ENCODE assay signal across 9 cellular contexts in the genomic region with DNA sequence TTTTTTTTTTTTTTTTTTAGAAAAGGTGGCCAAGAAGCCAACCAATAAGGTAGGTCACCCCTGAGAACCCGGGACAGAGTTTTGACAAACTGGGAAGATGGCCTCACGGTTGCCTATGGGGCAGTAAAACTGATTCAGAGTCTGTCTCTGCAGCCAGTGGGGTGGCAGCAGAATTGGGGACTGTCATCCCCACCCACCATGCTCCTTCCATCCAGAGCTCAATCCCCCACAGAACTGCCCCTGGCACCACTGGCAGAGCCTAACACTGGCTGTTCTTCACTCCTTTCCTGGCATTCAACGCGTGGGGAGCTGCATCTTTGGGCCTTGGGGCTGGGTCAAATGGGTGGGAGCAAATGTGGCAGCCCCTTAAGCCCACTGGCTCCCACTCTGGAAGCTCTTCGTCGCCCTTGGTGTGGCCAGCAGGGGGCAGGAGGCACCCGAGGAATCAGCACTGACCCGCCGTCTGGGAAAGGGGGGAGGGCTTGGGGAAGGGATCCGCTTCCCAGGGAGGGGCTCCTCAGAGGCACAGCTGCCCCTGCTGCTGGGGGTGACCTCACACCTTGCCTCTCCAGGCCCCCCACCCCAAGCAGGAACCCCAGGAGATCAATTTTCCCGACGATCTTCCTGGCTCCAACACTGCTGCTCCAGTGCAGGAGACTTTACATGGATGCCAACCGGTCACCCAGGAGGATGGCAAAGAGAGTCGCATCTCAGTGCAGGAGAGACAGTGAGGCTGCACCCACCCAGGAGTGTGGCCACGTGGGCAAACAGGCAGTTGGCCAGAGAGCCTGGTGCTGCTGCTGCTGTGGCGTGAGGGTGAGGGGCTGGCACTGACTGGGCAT. TPM values are rescaled to one million over a fixed set of nuclear protein-coding genes. Genes with fewer than 3 reads are reported as not detected.
DNase-seq lines count a peak whose midpoint lies in the region; ATAC-seq and TF ChIP-seq lines count a peak whose summit lies in the region.
"Had no signal": no experiment of that assay in that cellular context is flagged by ENCODE, and none has a peak within 500 bp of the region (broad histone marks: within the 10 kb centered on the region; RNA-seq: fewer than 3 reads in every experiment).

No MANE protein-coding gene starts in this region.

- TF ChIP-seq CTCF in GM20000 (IDR thresholded peaks at IDR 0.05; ENCODE audit: extremely low read depth, missing control alignments) (peak; percentile 38), SU-DHL-6 (IDR thresholded peaks at IDR 0.05; ENCODE audit: insufficient read depth, low read length, poor library complexity, severe bottlenecking) (peak; percentile 50), upper lobe of right lung (IDR thresholded peaks at IDR 0.05) (peak; percentile 53)

- peak; percentile 27 for DNase-seq in AG08395 (ENCODE audit: low spot score)
- no peak for DNase-seq in GM20000 (ENCODE audit: low spot score)
- peak; percentile 38 to 74 (median 71) for DNase-seq in right cardiac atrium
- no peak for DNase-seq in upper lobe of right lung
- no peak for DNase-seq in kidney tubule cell (ENCODE audit: low spot score)
- no peak for DNase-seq in germinal center (ENCODE audit: low spot score)

- H3K27me3 ChIP-seq in SU-DHL-6 (ENCODE audit: low read length) = no peaks in the 10 kb centered on the region
- H3K27me3 ChIP-seq in right cardiac atrium (ENCODE audit: control insufficient read depth, insufficient read depth) = no peaks in the 10 kb centered on the region
- peaks cover 12% of the 10 kb centered on the region for H3K27me3 ChIP-seq in upper lobe of right lung

- no peak overlapping the region for H3K27ac ChIP-seq in SU-DHL-6 (ENCODE audit: low read depth, low read length)
- H3K27ac ChIP-seq in right cardiac atrium (ENCODE audit: low read length) = no peak overlapping the region
- H3K27ac ChIP-seq in upper lobe of right lung = no peak overlapping the region

- H3K36me3 ChIP-seq in SU-DHL-6 (ENCODE audit: low read length) = no peaks in the 10 kb centered on the region
- H3K36me3 ChIP-seq in upper lobe of right lung = peaks cover 24% of the 10 kb centered on the region
- H3K36me3 ChIP-seq: HAP-1 had no signal

- no peak overlapping the region for H3K4me2 ChIP-seq in SU-DHL-6 (ENCODE audit: low read depth, low read length, poor library complexity, severe bottlenecking)

- H3K4me3 ChIP-seq in SU-DHL-6 (ENCODE audit: insufficient read depth, low read length, poor library complexity, severe bottlenecking) (no peak overlapping the region), right cardiac atrium (ENCODE audit: low read length) (no peak overlapping the region), upper lobe of right lung (no peak overlapping the region)
- H3K4me3 ChIP-seq: HAP-1 had no signal

- no peaks in the 10 kb centered on the region for H4K20me1 ChIP-seq in SU-DHL-6 (ENCODE audit: low read depth, low read length)

- no peak overlapping the region for H3K9ac ChIP-seq in SU-DHL-6 (ENCODE audit: low read length)

- H3K9me2 ChIP-seq in SU-DHL-6 (replicated peaks; ENCODE audit: insufficient read depth, low read length) = no peaks in the 10 kb centered on the region

- no peaks in the 10 kb centered on the region for H3K9me3 ChIP-seq in SU-DHL-6 (ENCODE audit: insufficient read depth, low read length)
- H3K9me3 ChIP-seq in right cardiac atrium (ENCODE audit: control insufficient read depth, low read length) = no peaks in the 10 kb centered on the region
- H3K9me3 ChIP-seq in upper lobe of right lung = no peaks in the 10 kb centered on the region
- H3K9me3 ChIP-seq: HAP-1 had no signal

- ATAC-seq in right cardiac atrium (peak; percentile 34 to 43), upper lobe of right lung (peak; percentile 30), HG03025 (IDR thresholded peaks at IDR 0.05; ENCODE audit: low FRiP score, unreplicated experiment) (no peak)

- intact Hi-C loops in right cardiac atrium (cut with DNase I) = no loop called here
- intact Hi-C loops in upper lobe of right lung (cut with DNase I) = no loop called here

- no peak overlapping the region for H2AFZ ChIP-seq in SU-DHL-6 (ENCODE audit: low read depth, low read length, severe bottlenecking)

- 34% methylated on average over 16 of the region's 16 CpGs for WGBS in right cardiac atrium

- H3K4me1 ChIP-seq in right cardiac atrium (ENCODE audit: control insufficient read depth, insufficient read depth, low read length) (no peaks in the 10 kb centered on the region), upper lobe of right lung (peaks cover 4% of the 10 kb centered on the region)
- H3K4me1 ChIP-seq: HAP-1 had no signal

- no peaks in the 10 kb centered on the region for H3K79me2 ChIP-seq in SU-DHL-6 (ENCODE audit: insufficient read depth, low read length)

- no peaks in the 10 kb centered on the region for H3F3A ChIP-seq in SU-DHL-6 (ENCODE audit: insufficient read depth)

RNA-seq across cellular contexts. Expression of a gene that starts 10.4 kb away (rescaled TPM):
- 10 to 100 TPM; 11.6 to 19.0 (median 12.0) TPM for total RNA-seq in right cardiac atrium
- polyA plus RNA-seq in right cardiac atrium = 9.7 TPM
- 36.8 TPM for total RNA-seq in upper lobe of right lung

RNA-seq across cellular contexts. Expression of a gene that starts 38.8 kb away (rescaled TPM):
- total RNA-seq in right cardiac atrium = 10 to 100 TPM; 16.1 to 26.1 (median 21.2) TPM
- 9.5 TPM for polyA plus RNA-seq in right cardiac atrium
- 28.7 TPM for total RNA-seq in upper lobe of right lung

Comparison
In these comparisons a context has a peak if more than half of its experiments do, and no peak if none do; other contexts are left out.
1. DNase-seq: peak in AG08395 (single experiment) and right cardiac atrium (3 of 3); none in GM20000 (single experiment), upper lobe of right lung (single experiment), kidney tubule cell (single experiment) and germinal center (single experiment).
2. Peak in every context shown above with its lines, with median percentiles within 50 percentile points of each other: CTCF ChIP-seq.